Comparison of ENCODE assay signal across 9 cellular contexts in the genomic region with DNA sequence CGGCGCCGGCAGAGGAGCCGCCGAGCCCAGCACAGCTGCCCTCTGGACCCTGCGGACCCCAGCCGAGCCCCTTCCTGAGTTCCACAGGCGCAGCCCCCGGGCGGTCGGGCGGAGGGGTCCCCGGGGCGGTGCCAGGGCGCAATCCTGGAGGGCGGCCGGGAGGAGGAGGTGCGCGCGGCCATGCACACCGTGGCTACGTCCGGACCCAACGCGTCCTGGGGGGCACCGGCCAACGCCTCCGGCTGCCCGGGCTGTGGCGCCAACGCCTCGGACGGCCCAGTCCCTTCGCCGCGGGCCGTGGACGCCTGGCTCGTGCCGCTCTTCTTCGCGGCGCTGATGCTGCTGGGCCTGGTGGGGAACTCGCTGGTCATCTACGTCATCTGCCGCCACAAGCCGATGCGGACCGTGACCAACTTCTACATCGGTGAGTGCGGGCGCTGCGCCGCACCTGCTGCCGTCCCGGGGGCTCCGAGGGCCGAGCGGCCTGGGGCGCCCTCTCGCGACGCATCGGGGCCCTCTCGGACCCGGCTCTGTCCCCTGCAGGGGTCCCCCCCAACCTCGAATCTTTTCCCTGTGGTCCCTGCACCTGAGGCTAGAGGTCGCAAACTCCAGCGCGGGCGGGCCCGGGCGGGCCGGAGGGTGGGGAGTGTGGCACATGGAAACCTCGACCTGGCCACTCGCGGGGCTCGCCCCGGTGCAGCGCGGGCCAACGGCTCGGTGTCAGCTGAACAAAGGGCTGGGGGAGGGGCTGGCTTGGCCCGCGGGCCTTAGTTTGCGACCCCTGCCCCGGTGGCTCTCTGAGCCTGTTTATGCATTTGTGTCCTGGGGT. TPM values are rescaled to one million over a fixed set of nuclear protein-coding genes. Genes with fewer than 3 reads are reported as not detected.
A peak's percentile ranks its signal among the peaks of the same experiment; 100 is the strongest.
DNase-seq lines count a peak whose midpoint lies in the region; ATAC-seq and TF ChIP-seq lines count a peak whose summit lies in the region.
"Had no signal": no experiment of that assay in that cellular context is flagged by ENCODE, and none has a peak within 500 bp of the region (broad histone marks: within the 10 kb centered on the region; RNA-seq: fewer than 3 reads in every experiment).

A gene (plus strand): TSS at position 11 of the 829 bp plus-strand sequence. CDS start 170 bp downstream, at position 181.

- intact Hi-C loops in left colon (cut with DNase I, micrococcal nuclease) = loop anchor here in 1 of 2 donors (5.0 kb wide), 1 partner anchor 55 kb away; no protein-coding TSS in a partner anchor

- peak in 1 of 2 donors; percentile 14 for TF ChIP-seq CTCF in suprapubic skin (IDR thresholded peaks at IDR 0.05)

- H3K9ac ChIP-seq in NT2/D1 (ENCODE audit: insufficient read length, low read depth) = peak within 1 kb of the TSS; percentile 72
- no peak within 1 kb of the TSS for H3K9ac ChIP-seq in adipocyte (ENCODE audit: low read length)

- DNase-seq in activated T-cell treated with anti-CD3 and anti-CD28 coated beads for 48 hours (ENCODE audit: low read depth) (peak; percentile 45), activated T-cell treated with anti-CD3 and anti-CD28 coated beads for 4 hours (no peak), NT2/D1 (ENCODE audit: low read depth, low spot score) (peak; percentile 65), adipocyte (ENCODE audit: low read depth) (peak; percentile 41), left colon (peak; percentile 29 to 53), suprapubic skin (ENCODE audit: low spot score in 2 of 2) (no peak), pons (ENCODE audit: low spot score) (no peak)

- TF ChIP-seq EP300 in suprapubic skin (IDR thresholded peaks at IDR 0.05) = no peak

- peaks cover 25% of the 10 kb centered on the region for H3K4me1 ChIP-seq in NT2/D1 (ENCODE audit: insufficient read depth, insufficient read length)
- peaks cover 6% of the 10 kb centered on the region for H3K4me1 ChIP-seq in adipocyte (ENCODE audit: control insufficient read depth, insufficient read depth, low read length)
- H3K4me1 ChIP-seq in suprapubic skin = peaks cover 49% of the 10 kb centered on the region

- peak within 1 kb of the TSS; percentile 71 for H3K4me3 ChIP-seq in NT2/D1 (ENCODE audit: insufficient read length, low read depth)
- H3K4me3 ChIP-seq in adipocyte (ENCODE audit: low read length) = no peak within 1 kb of the TSS
- peak within 1 kb of the TSS; percentile 41 for H3K4me3 ChIP-seq in suprapubic skin

- ATAC-seq in left colon (peak; percentile 17), GM19452 (IDR thresholded peaks at IDR 0.05; ENCODE audit: unreplicated experiment) (no peak)

- peaks cover 57% of the 10 kb centered on the region for H3K27me3 ChIP-seq in NT2/D1 (ENCODE audit: insufficient read depth, insufficient read length)
- H3K27me3 ChIP-seq in adipocyte (replicated peaks; ENCODE audit: control insufficient read depth, insufficient read depth, low read length) = peaks cover 5% of the 10 kb centered on the region
- H3K27me3 ChIP-seq in suprapubic skin = peaks cover 48% of the 10 kb centered on the region

- no peak for TF ChIP-seq POLR2A in suprapubic skin (IDR thresholded peaks at IDR 0.05)

- WGBS in suprapubic skin = 0% methylated on average over 16 of the region's 87 CpGs

- H3K9me3 ChIP-seq in NT2/D1 (ENCODE audit: insufficient read depth, low read length) (no peaks in the 10 kb centered on the region), adipocyte (ENCODE audit: control insufficient read depth, low read length) (no peaks in the 10 kb centered on the region), suprapubic skin (no peaks in the 10 kb centered on the region)
- H3K9me3 ChIP-seq: adrenal gland had no signal

- no peaks in the 10 kb centered on the region for H3K36me3 ChIP-seq in NT2/D1 (ENCODE audit: insufficient read depth, insufficient read length, low read length)
- no peaks in the 10 kb centered on the region for H3K36me3 ChIP-seq in adipocyte (ENCODE audit: control insufficient read depth, insufficient read depth, low read length, severe bottlenecking)
- no peaks in the 10 kb centered on the region for H3K36me3 ChIP-seq in suprapubic skin
- H3K36me3 ChIP-seq: adrenal gland had no signal

- H3K27ac ChIP-seq in suprapubic skin = no peak within 1 kb of the TSS
- H3K27ac ChIP-seq: adrenal gland had no signal

RNA-seq across cellular contexts. Expression of the gene that starts here (rescaled TPM):
- total RNA-seq in left colon = not detected
- under 1 TPM in 1 of 4 donors, not detected in 3; 0.29 TPM for total RNA-seq in suprapubic skin

Comparison
In these comparisons a context has a peak if more than half of its experiments do, and no peak if none do; other contexts are left out.
1. DNase-seq: peak in activated T-cell treated with anti-CD3 and anti-CD28 coated beads for 48 hours (single experiment), NT2/D1 (single experiment) and adipocyte (single experiment); none in activated T-cell treated with anti-CD3 and anti-CD28 coated beads for 4 hours (single experiment), suprapubic skin (0 of 2) and pons (single experiment).
2. Peak in DNase-seq and ATAC-seq in left colon; RNA of the gene not detected or under 1 TPM.